In the genomic region with DNA sequence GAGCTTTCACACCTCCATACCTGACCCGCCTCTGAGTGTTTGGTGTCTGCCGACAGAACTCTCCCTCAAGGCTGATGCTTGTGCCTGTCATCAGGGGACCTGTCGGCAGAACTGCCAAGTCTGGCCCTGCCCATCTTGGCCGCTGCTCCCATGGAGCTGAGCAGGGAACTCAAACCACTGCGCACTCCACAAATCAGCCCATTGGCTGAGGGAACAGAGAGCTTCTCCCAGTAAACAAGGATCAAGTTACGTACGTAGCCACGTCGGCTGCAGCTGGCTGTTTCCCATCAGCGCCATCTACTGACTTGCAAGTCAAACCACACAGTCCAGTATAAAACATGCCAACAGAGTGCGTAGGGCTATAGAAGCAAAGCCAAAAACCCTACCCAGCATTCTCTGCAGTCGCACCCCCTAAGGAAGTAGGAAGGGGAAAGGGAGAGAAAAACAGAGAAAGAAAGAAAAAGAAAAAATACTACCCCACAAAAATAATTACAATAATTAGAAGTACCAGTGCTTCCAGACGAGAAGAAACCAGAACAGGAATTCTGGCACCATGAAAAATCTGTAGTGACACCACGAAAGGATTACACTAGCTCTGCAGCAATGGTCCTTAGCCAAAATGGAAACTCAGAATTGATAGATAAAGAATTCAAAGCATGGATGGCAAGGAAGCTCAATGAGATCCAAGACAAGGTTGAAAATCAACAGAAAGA, we compare ENCODE assay signal across 6 cellular contexts. TPM values are rescaled to one million over a fixed set of nuclear protein-coding genes. Genes with fewer than 3 reads are reported as not detected.
DNase-seq lines count a peak whose midpoint lies in the region; ATAC-seq and TF ChIP-seq lines count a peak whose summit lies in the region.

No MANE protein-coding gene starts in this region.

- peaks cover 2% of the 10 kb centered on the region for H3K36me3 Mint-ChIP-seq in progenitor cell of endocrine pancreas (ENCODE audit: insufficient read depth)

- H3K9ac ChIP-seq in ES-I3 (ENCODE audit: low read depth, low read length), result peak overlapping the region; percentile 29; the same call in 1 of the 2 replicates

- H3K4me3 ChIP-seq in body of pancreas, result no peak overlapping the region
- no peak overlapping the region for H3K4me3 ChIP-seq in uterus

- no peaks in the 10 kb centered on the region for H3K27me3 Mint-ChIP-seq in progenitor cell of endocrine pancreas

- H3K27me3 ChIP-seq in body of pancreas (no peaks in the 10 kb centered on the region), uterus (no peaks in the 10 kb centered on the region)

- TF ChIP-seq POLR2A in body of pancreas (IDR thresholded peaks at IDR 0.05) (peak in 1 of 3 donors; percentile 17), uterus (IDR thresholded peaks at IDR 0.05) (no peak)

- peak overlapping the region; percentile 46 for H3K4me3 Mint-ChIP-seq in progenitor cell of endocrine pancreas (ENCODE audit: low read depth)

- H3K36me3 ChIP-seq in ES-I3 (ENCODE audit: insufficient read depth, low read length) (no peaks in the 10 kb centered on the region), body of pancreas (replicated peaks in 1 of 2; ENCODE audit: insufficient read depth in 1 of 2, low read depth in 2 of 2) (no peaks in the 10 kb centered on the region), uterus (no peaks in the 10 kb centered on the region)

- H3K27ac Mint-ChIP-seq in progenitor cell of endocrine pancreas, result peak overlapping the region; percentile 60

- WGBS in body of pancreas, 2 donors, result 15 to 19% methylated on average over 12 to 14 of the region's 14 CpGs

- DNase-seq in NCI-H2029 (lab: John Stamatoyannopoulos, UW), result peak; percentile 98
- DNase-seq in body of pancreas, result peak; percentile 89 to 94 (median 91)
- DNase-seq in progenitor cell of endocrine pancreas (ENCODE audit: low spot score, unreplicated experiment), result peak; percentile 48
- DNase-seq in uterus, result no peak

- ATAC-seq in body of pancreas (peak; percentile 99), HG02884 (IDR thresholded peaks at IDR 0.05; ENCODE audit: unreplicated experiment) (no peak)

- H3K4me1 Mint-ChIP-seq in progenitor cell of endocrine pancreas (ENCODE audit: low read depth), result peaks cover 2% of the 10 kb centered on the region

- peaks cover 5% of the 10 kb centered on the region for H3K9me3 Mint-ChIP-seq in progenitor cell of endocrine pancreas (ENCODE audit: low read depth)

- H3K9me3 ChIP-seq in ES-I3 (ENCODE audit: control insufficient read depth, insufficient read depth, low read length), result no peaks in the 10 kb centered on the region
- no peaks in the 10 kb centered on the region for H3K9me3 ChIP-seq in body of pancreas
- H3K9me3 ChIP-seq in uterus, result no peaks in the 10 kb centered on the region

- peak overlapping the region in 1 of 4 donors; percentile 24 for H3K27ac ChIP-seq in body of pancreas
- no peak overlapping the region for H3K27ac ChIP-seq in uterus

- no peaks in the 10 kb centered on the region for H3K4me1 ChIP-seq in ES-I3 (ENCODE audit: insufficient read depth, low read length)
- H3K4me1 ChIP-seq in body of pancreas, result no peaks in the 10 kb centered on the region
- H3K4me1 ChIP-seq in uterus, result no peaks in the 10 kb centered on the region

- peak in 5 of 7 experiments; percentile 26 to 68 (median 56) for TF ChIP-seq CTCF in body of pancreas (IDR thresholded peaks at IDR 0.05)
- peak; percentile 70 for TF ChIP-seq CTCF in progenitor cell of endocrine pancreas (IDR thresholded peaks at IDR 0.05; ENCODE audit: unreplicated experiment)
- no peak for TF ChIP-seq CTCF in uterus (IDR thresholded peaks at IDR 0.05)

- intact Hi-C loops in body of pancreas (cut with DNase I) (no loop called here), uterus (cut with DNase I; ENCODE audit: low total_unique reads) (no loop called here)

RNA-seq across cellular contexts. Expression of a gene that starts 13.1 kb away (rescaled TPM):
- total RNA-seq in body of pancreas (not detected), progenitor cell of endocrine pancreas (not detected in 2 replicates), uterus (not detected)

RNA-seq across cellular contexts. Expression of a gene that starts 16.8 kb away (rescaled TPM):
- total RNA-seq in body of pancreas, result not detected
- not detected in 2 replicates for total RNA-seq in progenitor cell of endocrine pancreas
- total RNA-seq in uterus, result not detected

RNA-seq across cellular contexts. Expression of a gene that starts 21.1 kb away (rescaled TPM):
- total RNA-seq in body of pancreas (not detected), progenitor cell of endocrine pancreas (not detected in 2 replicates), uterus (not detected)

RNA-seq across cellular contexts. Expression of a gene that starts 31.1 kb away (rescaled TPM):
- total RNA-seq in body of pancreas (not detected), progenitor cell of endocrine pancreas (not detected in 2 replicates), uterus (not detected)

RNA-seq across cellular contexts. Expression of a gene that starts 36.9 kb away (rescaled TPM):
- total RNA-seq in body of pancreas, result not detected
- not detected in 2 replicates for total RNA-seq in progenitor cell of endocrine pancreas
- total RNA-seq in uterus, result not detected

Comparison
In these comparisons a context has a peak if more than half of its experiments do, and no peak if none do; other contexts are left out.
1. DNase-seq: peak in NCI-H2029 (single experiment), body of pancreas (4 of 4) and progenitor cell of endocrine pancreas (single experiment); none in uterus (0 of 2).
2. CTCF ChIP-seq: peak in body of pancreas (5 of 7) and progenitor cell of endocrine pancreas (single experiment); none in uterus (0 of 4).